Comparison of ENCODE assay signal across 16 cellular contexts in genomic region chr6:131122516-131122915, GRCh38.
DNase-seq lines count a peak whose midpoint lies in the region; ATAC-seq, FAIRE-seq and TF ChIP-seq lines count a peak whose summit lies in the region.
"Had no signal": no experiment of that assay in that cellular context is flagged by ENCODE, and none has a peak within 500 bp of the region (broad histone marks: within the 10 kb centered on the region; RNA-seq: fewer than 3 reads in every experiment).

No MANE protein-coding gene starts in this region.

- TF ChIP-seq CTCF in D721Med (IDR thresholded peaks at IDR 0.05; ENCODE audit: insufficient read depth, missing control alignments) = no peak
- TF ChIP-seq CTCF in GM20000 (IDR thresholded peaks at IDR 0.05; ENCODE audit: extremely low read depth, missing control alignments) = no peak

- H3K4me3 ChIP-seq in adipocyte (ENCODE audit: low read length) = peak overlapping the region; percentile 35

- H3K4me1 ChIP-seq in adipocyte (ENCODE audit: control insufficient read depth, insufficient read depth, low read length) = peaks cover 8% of the 10 kb centered on the region

- no peaks in the 10 kb centered on the region for H3K9me3 ChIP-seq in adipocyte (ENCODE audit: control insufficient read depth, low read length)

- H3K9ac ChIP-seq in adipocyte (ENCODE audit: low read length) = no peak overlapping the region

- H3K36me3 ChIP-seq in adipocyte (ENCODE audit: control insufficient read depth, insufficient read depth, low read length, severe bottlenecking) = no peaks in the 10 kb centered on the region

- no peaks in the 10 kb centered on the region for H3K27me3 ChIP-seq in adipocyte (replicated peaks; ENCODE audit: control insufficient read depth, insufficient read depth, low read length)

- no peak for ATAC-seq in GM21390 (IDR thresholded peaks at IDR 0.05; ENCODE audit: unreplicated experiment)
- no peak for ATAC-seq in GM18517 (IDR thresholded peaks at IDR 0.05; ENCODE audit: unreplicated experiment)
- ATAC-seq: CD8-positive, alpha-beta T cell; HCT116 had no signal

- peak; percentile 96 for FAIRE-seq in D721Med (lab: Jason Lieb, UNC)
- FAIRE-seq: A204.1, GM12892, GM19239, H54 had no signal

- DNase-seq in D721Med (ENCODE audit: insufficient read length, low spot score) = no peak
- peak; percentile 79 for DNase-seq in NCI-H82 (lab: John Stamatoyannopoulos, UW)
- DNase-seq in adipocyte (ENCODE audit: low read depth) = no peak
- DNase-seq in GM20000 (ENCODE audit: low spot score) = no peak
- DNase-seq in central memory CD4-positive, alpha-beta T cell = no peak
- DNase-seq: CD8-positive, alpha-beta T cell; COR-L47; DND-41; GDM1 had no signal
